ENCODE assay signal across 25 cellular contexts in genomic region chr4:176676901-176677300, GRCh38.
"Had no signal": no experiment of that assay in that cellular context is flagged by ENCODE, and none has a peak within 500 bp of the region (broad histone marks: within the 10 kb centered on the region; RNA-seq: fewer than 3 reads in every experiment).

No MANE protein-coding gene starts in this region.

- DNase-seq: activated CD4-positive, alpha-beta memory T cell treated with anti-CD3 and anti-CD28 coated beads for 36 hours; activated CD4-positive, alpha-beta T cell treated with anti-CD3 and anti-CD28 coated beads, Interleukin-2, amount 10 ng/mL, durations not matched to agents 7 days and 5 days; activated CD4-positive, CD25-positive, alpha-beta regulatory T cell; activated CD8-positive, alpha-beta memory T cell treated with anti-CD3 and anti-CD28 coated beads for 24 hours; activated effector memory CD4-positive, alpha-beta T cell treated with anti-CD3 and anti-CD28 coated beads, Interleukin-2, amount 50 U/mL, for 16 hours; activated naive CD4-positive, alpha-beta T cell treated with Interleukin-2 at 50 U/mL for 16 hours; activated naive CD8-positive, alpha-beta T cell treated with anti-CD3 and anti-CD28 coated beads, Interleukin-2, amount 50 U/mL, for 24 hours; activated T-cell treated with anti-CD3 and anti-CD28 coated beads, Interleukin-2, amount 50 U/mL, for 4 hours; amygdala; Karpas-422; MM.1S; NCI-H1105; NCI-H1436; NCI-H1694 treated with DMSO at 0.1 percent for 48 hours; NCI-H2029 treated with DMSO at 0.1 percent for 48 hours; NCI-H345; NCI-H510A treated with DMSO at 0.1 percent for 48 hours; NCI-H69; NK-92 treated with Interleukin-12 subunit alpha and Interleukin-12 subunit beta, amount 100 ng/mL, for 24 hours; PC-3; SIG-M5; T-helper 1 cell had no signal

- ATAC-seq: activated naive CD4-positive, alpha-beta T cell treated with anti-CD3 and anti-CD28 coated beads, Interleukin-2, amount 50 U/mL, for 72 hours; activated naive CD8-positive, alpha-beta T cell treated with anti-CD3 and anti-CD28 coated beads, Interleukin-2, amount 50 U/mL, for 24 hours; activated T-cell treated with anti-CD3 and anti-CD28 coated beads, Interleukin-2, amount 50 U/mL, for 4 hours; K562; PC-3 had no signal

- H3K27ac ChIP-seq: VCaP had no signal

- H3K4me3 ChIP-seq: K562 had no signal
